Comparison of ENCODE assay signal across 29 cellular contexts in genomic region chr1:33391669-33392068, GRCh38.
"Had no signal": no experiment of that assay in that cellular context is flagged by ENCODE, and none has a peak within 500 bp of the region (broad histone marks: within the 10 kb centered on the region; RNA-seq: fewer than 3 reads in every experiment).

No MANE protein-coding gene starts in this region.

- H3K27me3 ChIP-seq: ascending aorta, brain microvascular endothelial cell, ovary, sigmoid colon, stomach, suprapubic skin, tibial artery had no signal

- ATAC-seq: esophagus mucosa; left cardiac atrium; left ventricle myocardium superior; natural killer cell; stimulated activated naive B cell treated with anti-CD40 and anti-IgM and Interleukin-4, amounts not matched to agents 10 μg/mL and 1 μg/mL and 100 μg/mL, for 72 hours; WTC11 had no signal

- H3K4me3 Mint-ChIP-seq: activated CD4-positive, alpha-beta memory T cell treated with anti-CD3 and anti-CD28 coated beads, Interleukin-2, amount 10 ng/mL, durations not matched to agents 7 days and 5 days; activated CD4-positive, alpha-beta T cell treated with anti-CD3 and anti-CD28 coated beads, Interleukin-2, amount 10 ng/mL, durations not matched to agents 7 days and 5 days; activated naive CD4-positive, alpha-beta T cell treated with anti-CD3 and anti-CD28 coated beads, Interleukin-2, amount 10 ng/mL, durations not matched to agents 7 days and 5 days; activated naive CD8-positive, alpha-beta T cell treated with anti-CD3 and anti-CD28 coated beads, Interleukin-2, amount 10 ng/mL, durations not matched to agents 7 days and 5 days; activated T-cell treated with anti-CD3 and anti-CD28 coated beads, Interleukin-2, amount 50 U/mL, for 24 hours; natural killer cell; stimulated activated naive B cell treated with anti-CD40 and anti-IgM and Interleukin-4, amounts not matched to agents 10 μg/mL and 1 μg/mL and 100 μg/mL, for 72 hours; WTC11 had no signal

- H3K4me3 ChIP-seq: ascending aorta, ovary, prostate gland, sigmoid colon, stomach, suprapubic skin, tibial artery had no signal

- H3K9me3 Mint-ChIP-seq: activated CD4-positive, alpha-beta memory T cell treated with anti-CD3 and anti-CD28 coated beads, Interleukin-2, amount 10 ng/mL, durations not matched to agents 7 days and 5 days; activated CD4-positive, alpha-beta T cell treated with anti-CD3 and anti-CD28 coated beads, Interleukin-2, amount 10 ng/mL, durations not matched to agents 7 days and 5 days; activated naive CD4-positive, alpha-beta T cell treated with anti-CD3 and anti-CD28 coated beads, Interleukin-2, amount 10 ng/mL, durations not matched to agents 7 days and 5 days; activated naive CD8-positive, alpha-beta T cell treated with anti-CD3 and anti-CD28 coated beads, Interleukin-2, amount 10 ng/mL, durations not matched to agents 7 days and 5 days; activated T-cell treated with anti-CD3 and anti-CD28 coated beads, Interleukin-2, amount 50 U/mL, for 24 hours; natural killer cell; stimulated activated naive B cell treated with anti-CD40 and anti-IgM and Interleukin-4, amounts not matched to agents 10 μg/mL and 1 μg/mL and 100 μg/mL, for 72 hours; WTC11 had no signal

- H3K4me1 ChIP-seq: prostate gland had no signal

- H3K27ac ChIP-seq: ascending aorta, ovary, prostate gland, stomach, suprapubic skin, tibial artery had no signal

- H3K36me3 Mint-ChIP-seq: activated naive CD4-positive, alpha-beta T cell treated with anti-CD3 and anti-CD28 coated beads, Interleukin-2, amount 10 ng/mL, durations not matched to agents 7 days and 5 days; activated naive CD8-positive, alpha-beta T cell treated with anti-CD3 and anti-CD28 coated beads, Interleukin-2, amount 10 ng/mL, durations not matched to agents 7 days and 5 days; natural killer cell; stimulated activated naive B cell treated with anti-CD40 and anti-IgM and Interleukin-4, amounts not matched to agents 10 μg/mL and 1 μg/mL and 100 μg/mL, for 72 hours; WTC11 had no signal

- H3K36me3 ChIP-seq: ascending aorta, brain microvascular endothelial cell, ovary, prostate gland, sigmoid colon, stomach, suprapubic skin, tibial artery had no signal

- H3K4me1 Mint-ChIP-seq: stimulated activated naive B cell treated with anti-CD40 and anti-IgM and Interleukin-4, amounts not matched to agents 10 μg/mL and 1 μg/mL and 100 μg/mL, for 72 hours had no signal

- DNase-seq: activated CD4-positive, alpha-beta memory T cell treated with anti-CD3 and anti-CD28 coated beads, Interleukin-2, amount 10 ng/mL, durations not matched to agents 7 days and 5 days; activated CD4-positive, alpha-beta T cell treated with anti-CD3 and anti-CD28 coated beads for 1 hour; activated CD4-positive, alpha-beta T cell treated with anti-CD3 and anti-CD28 coated beads, Interleukin-2, amount 10 ng/mL, durations not matched to agents 7 days and 5 days; activated CD8-positive, alpha-beta memory T cell treated with anti-CD3 and anti-CD28 coated beads, Interleukin-2, amount 50 U/mL, for 48 hours; activated gamma-delta T cell; activated naive CD4-positive, alpha-beta T cell treated with anti-CD3 and anti-CD28 coated beads, Interleukin-2, amount 10 ng/mL, durations not matched to agents 7 days and 5 days; activated naive CD8-positive, alpha-beta T cell treated with anti-CD3 and anti-CD28 coated beads, Interleukin-2, amount 10 ng/mL, durations not matched to agents 7 days and 5 days; activated T-cell treated with anti-CD3 and anti-CD28 coated beads, Interleukin-2, amount 50 U/mL, for 24 hours; brain microvascular endothelial cell; foreskin melanocyte; islet precursor cell; left cardiac atrium; left ventricle myocardium superior; natural killer cell; ovary; retina; sigmoid colon; small intestine; stimulated activated CD4-positive, alpha-beta T cell treated with anti-CD3 and anti-CD28 coated beads, Interleukin-4, amount 100 ng/mL, for 4 hours; stimulated activated CD8-positive, alpha-beta memory T cell treated with anti-CD3 and anti-CD28 coated beads, Interleukin-4, amount 100 ng/mL, for 48 hours; stimulated activated naive B cell treated with anti-CD40 and anti-IgM and Interleukin-4, amounts not matched to agents 10 μg/mL and 1 μg/mL and 100 μg/mL, for 72 hours; stomach; T-helper 2 cell; tibial artery had no signal

- H3K27ac Mint-ChIP-seq: activated CD4-positive, alpha-beta memory T cell treated with anti-CD3 and anti-CD28 coated beads, Interleukin-2, amount 10 ng/mL, durations not matched to agents 7 days and 5 days; activated naive CD4-positive, alpha-beta T cell treated with anti-CD3 and anti-CD28 coated beads, Interleukin-2, amount 10 ng/mL, durations not matched to agents 7 days and 5 days; activated naive CD8-positive, alpha-beta T cell treated with anti-CD3 and anti-CD28 coated beads, Interleukin-2, amount 10 ng/mL, durations not matched to agents 7 days and 5 days; activated T-cell treated with anti-CD3 and anti-CD28 coated beads, Interleukin-2, amount 50 U/mL, for 24 hours; natural killer cell; stimulated activated naive B cell treated with anti-CD40 and anti-IgM and Interleukin-4, amounts not matched to agents 10 μg/mL and 1 μg/mL and 100 μg/mL, for 72 hours; WTC11 had no signal

- H3K9me3 ChIP-seq: ascending aorta, ovary, prostate gland, sigmoid colon, stomach, suprapubic skin, tibial artery had no signal
